Comparison of ENCODE assay signal across 28 cellular contexts in genomic region chr12:86530996-86531655, GRCh38.
"Had no signal": no experiment of that assay in that cellular context is flagged by ENCODE, and none has a peak within 500 bp of the region (broad histone marks: within the 10 kb centered on the region; RNA-seq: fewer than 3 reads in every experiment).

No MANE protein-coding gene starts in this region.

- H3K4me3 Mint-ChIP-seq: activated CD4-positive, alpha-beta memory T cell treated with anti-CD3 and anti-CD28 coated beads for 36 hours; activated naive CD4-positive, alpha-beta T cell treated with anti-CD3 and anti-CD28 coated beads for 36 hours; activated naive CD8-positive, alpha-beta T cell treated with anti-CD3 and anti-CD28 coated beads, Interleukin-2, amount 10 ng/mL, durations not matched to agents 7 days and 5 days; activated T-cell treated with anti-CD3 and anti-CD28 coated beads, Interleukin-2, amount 50 U/mL, for 72 hours; nephron; T-helper 1 cell treated with Interleukin-12 subunit alpha and Interleukin-12 subunit beta and Interleukin-4 antibody, amounts not matched to agents 30 μg/mL and 1 μg/mL, for 36 hours had no signal

- ATAC-seq: activated T-cell treated with anti-CD3 and anti-CD28 coated beads, Interleukin-2, amount 50 U/mL, for 72 hours; esophagus mucosa; gastroesophageal sphincter; left colon had no signal

- H3K36me3 Mint-ChIP-seq: activated CD4-positive, alpha-beta memory T cell treated with anti-CD3 and anti-CD28 coated beads for 36 hours; activated naive CD8-positive, alpha-beta T cell treated with anti-CD3 and anti-CD28 coated beads, Interleukin-2, amount 10 ng/mL, durations not matched to agents 7 days and 5 days had no signal

- H3K9me3 ChIP-seq: gastroesophageal sphincter, neutrophil, sigmoid colon, testis, uterus had no signal

- H3K9me3 Mint-ChIP-seq: activated CD4-positive, alpha-beta memory T cell treated with anti-CD3 and anti-CD28 coated beads for 36 hours had no signal

- H3K27ac Mint-ChIP-seq: activated CD4-positive, alpha-beta memory T cell treated with anti-CD3 and anti-CD28 coated beads for 36 hours; activated naive CD4-positive, alpha-beta T cell treated with anti-CD3 and anti-CD28 coated beads for 36 hours; activated naive CD8-positive, alpha-beta T cell treated with anti-CD3 and anti-CD28 coated beads, Interleukin-2, amount 10 ng/mL, durations not matched to agents 7 days and 5 days; activated T-cell treated with anti-CD3 and anti-CD28 coated beads, Interleukin-2, amount 50 U/mL, for 72 hours; nephron; T-helper 1 cell treated with Interleukin-12 subunit alpha and Interleukin-12 subunit beta and Interleukin-4 antibody, amounts not matched to agents 30 μg/mL and 1 μg/mL, for 36 hours had no signal

- H3K27me3 ChIP-seq: gastroesophageal sphincter, neutrophil, sigmoid colon, testis had no signal

- H3K27ac ChIP-seq: gastroesophageal sphincter, neutrophil, sigmoid colon, testis, uterus had no signal

- H3K4me3 ChIP-seq: gastroesophageal sphincter, sigmoid colon, testis, uterus had no signal

- H3K36me3 ChIP-seq: gastroesophageal sphincter, neutrophil, sigmoid colon, uterus had no signal

- H3K4me1 Mint-ChIP-seq: activated naive CD8-positive, alpha-beta T cell treated with anti-CD3 and anti-CD28 coated beads, Interleukin-2, amount 10 ng/mL, durations not matched to agents 7 days and 5 days; nephron had no signal

- H3K4me1 ChIP-seq: gastroesophageal sphincter, sigmoid colon, testis, uterus had no signal

- FAIRE-seq: keratinocyte had no signal

- DNase-seq: activated CD4-positive, alpha-beta memory T cell treated with anti-CD3 and anti-CD28 coated beads for 36 hours; activated CD4-positive, alpha-beta T cell treated with anti-CD3 and anti-CD28 coated beads for 4 hours; activated CD4-positive, CD25-positive, alpha-beta regulatory T cell; activated effector memory CD4-positive, alpha-beta T cell treated with Interleukin-2 at 50 U/mL for 16 hours; activated naive CD4-positive, alpha-beta T cell treated with anti-CD3 and anti-CD28 coated beads for 36 hours; activated naive CD8-positive, alpha-beta T cell treated with anti-CD3 and anti-CD28 coated beads, Interleukin-2, amount 10 ng/mL, durations not matched to agents 7 days and 5 days; activated T-cell treated with anti-CD3 and anti-CD28 coated beads, Interleukin-2, amount 50 U/mL, for 72 hours; caudate nucleus; dermis blood vessel endothelial cell; effector memory CD4-positive, alpha-beta T cell; head of caudate nucleus; hypothalamus; left colon; mesenchymal stem cell; retina; sigmoid colon; stimulated activated CD4-positive, alpha-beta T cell treated with anti-CD3 and anti-CD28 coated beads, Interleukin-2, amount 100 ng/mL, for 48 hours; stimulated activated CD8-positive, alpha-beta memory T cell treated with anti-CD3 and anti-CD28 coated beads, Interleukin-4, amount 100 ng/mL, for 48 hours; stimulated activated naive CD4-positive, alpha-beta T cell; T1000; testis; uterus had no signal

- H3K27me3 Mint-ChIP-seq: activated CD4-positive, alpha-beta memory T cell treated with anti-CD3 and anti-CD28 coated beads for 36 hours; activated naive CD8-positive, alpha-beta T cell treated with anti-CD3 and anti-CD28 coated beads, Interleukin-2, amount 10 ng/mL, durations not matched to agents 7 days and 5 days had no signal
